16 cellular contexts compared by ENCODE assay signal in genomic region chr5:33195431-33196128, GRCh38.
DNase-seq lines count a peak whose midpoint lies in the region; ATAC-seq, FAIRE-seq and TF ChIP-seq lines count a peak whose summit lies in the region.
"Had no signal": no experiment of that assay in that cellular context is flagged by ENCODE, and none has a peak within 500 bp of the region (broad histone marks: within the 10 kb centered on the region; RNA-seq: fewer than 3 reads in every experiment).

No MANE protein-coding gene starts in this region.

- H3K4me1 ChIP-seq in PC-3 (ENCODE audit: insufficient read depth, low read length) = peaks cover 23% of the 10 kb centered on the region
- no peaks in the 10 kb centered on the region for H3K4me1 ChIP-seq in endothelial cell of umbilical vein (ENCODE audit: control insufficient read depth, extremely low read depth, insufficient read depth, low read length)
- no peaks in the 10 kb centered on the region for H3K4me1 ChIP-seq in testis

- H3K27me3 ChIP-seq in PC-3 (ENCODE audit: low read length) = no peaks in the 10 kb centered on the region
- no peaks in the 10 kb centered on the region for H3K27me3 ChIP-seq in endothelial cell of umbilical vein (ENCODE audit: control insufficient read depth in 2 of 2, insufficient read depth in 2 of 2, low read length in 2 of 2)
- H3K27me3 ChIP-seq in testis = no peaks in the 10 kb centered on the region
- H3K27me3 ChIP-seq: ovary had no signal

- peak overlapping the region; percentile 21 for H3K27ac ChIP-seq in PC-3 (ENCODE audit: low read length)
- H3K27ac ChIP-seq in endothelial cell of umbilical vein (ENCODE audit: insufficient read depth, low read depth, low read length) = no peak overlapping the region
- H3K27ac ChIP-seq in testis = no peak overlapping the region
- H3K27ac ChIP-seq: ovary, thoracic aorta, VCaP had no signal

- TF ChIP-seq POLR2A in endothelial cell of umbilical vein (IDR thresholded peaks at IDR 0.05; ENCODE audit: low read depth, low read length) (no peak), testis (IDR thresholded peaks at IDR 0.05) (no peak)

- intact Hi-C loops in PC-3 (cut with micrococcal nuclease) = loop anchor here (5.0 kb wide), 1 partner anchor 217 kb away; no protein-coding TSS in a partner anchor
- intact Hi-C loops in endothelial cell of umbilical vein (cut with micrococcal nuclease) = no loop called here
- intact Hi-C loops in testis (cut with DNase I; ENCODE audit: low total_unique reads) = no loop called here

- H3K9me1 ChIP-seq in endothelial cell of umbilical vein (replicated peaks; ENCODE audit: control insufficient read depth, extremely low read depth, insufficient read depth, low read length) = no peaks in the 10 kb centered on the region

- no peaks in the 10 kb centered on the region for H3K36me3 ChIP-seq in PC-3 (ENCODE audit: low read depth, low read length)
- H3K36me3 ChIP-seq in endothelial cell of umbilical vein (ENCODE audit: control insufficient read depth in 2 of 2, extremely low read depth in 1 of 2, insufficient read depth in 2 of 2, low read length in 2 of 2) = no peaks in the 10 kb centered on the region
- H3K36me3 ChIP-seq in testis (ENCODE audit: low read depth, missing control alignments) = no peaks in the 10 kb centered on the region
- H3K36me3 ChIP-seq: ovary, thoracic aorta had no signal

- DNase-seq in AG10803 (ENCODE audit: low read depth) = peak; percentile 89
- DNase-seq in PC-3 = peak; percentile 70
- DNase-seq in endothelial cell of umbilical vein (ENCODE audit: low read depth, low spot score) = peak; percentile 27
- peak; percentile 60 for DNase-seq in non-pigmented ciliary epithelial cell (ENCODE audit: low read depth)
- no peak for DNase-seq in stimulated activated naive CD4-positive, alpha-beta T cell treated with Interleukin-2 at 50 U/mL for 16 hours (lab: John Stamatoyannopoulos, UW)
- no peak for DNase-seq in NCI-H146 treated with DMSO at 0.1 percent for 48 hours (lab: John Stamatoyannopoulos, UW; ENCODE audit: unreplicated experiment)
- DNase-seq in central memory CD4-positive, alpha-beta T cell = no peak
- DNase-seq in testis = no peak
- DNase-seq: C1 segment of cervical spinal cord, caudate nucleus, DMS79, NCI-H1092 treated with DMSO at 0.1 percent for 48 hours, ovary had no signal

- no peak overlapping the region for H3K4me3 ChIP-seq in AG10803 (ENCODE audit: low read length)
- peak overlapping the region; percentile 23 for H3K4me3 ChIP-seq in PC-3 (ENCODE audit: low read length)
- H3K4me3 ChIP-seq in endothelial cell of umbilical vein (replicated peaks in 1 of 3; ENCODE audit: insufficient read depth in 1 of 3, low read depth in 1 of 3, low read length in 3 of 3) = no peak overlapping the region
- H3K4me3 ChIP-seq in testis = no peak overlapping the region
- H3K4me3 ChIP-seq: GM12878, ovary, thoracic aorta had no signal

- CTCF ChIA-PET in PC-3 (lab: Charles Lee) (no interaction called here), endothelial cell of umbilical vein (lab: Charles Lee) (no interaction called here)

- peak; percentile 85 for ATAC-seq in PC-3
- ATAC-seq: GM12878 had no signal

- H3K9me3 ChIP-seq in PC-3 (ENCODE audit: low read length) = no peaks in the 10 kb centered on the region
- H3K9me3 ChIP-seq in endothelial cell of umbilical vein (replicated peaks; ENCODE audit: control insufficient read depth, insufficient read depth, low read length) = no peaks in the 10 kb centered on the region
- H3K9me3 ChIP-seq in testis = no peaks in the 10 kb centered on the region
- H3K9me3 ChIP-seq: ovary, thoracic aorta had no signal

- H3K9ac ChIP-seq in PC-3 (ENCODE audit: low read length) (no peak overlapping the region), endothelial cell of umbilical vein (replicated peaks; ENCODE audit: extremely low read depth, insufficient read depth, low read length) (no peak overlapping the region)

- H4K20me1 ChIP-seq in PC-3 (ENCODE audit: low read length) (no peaks in the 10 kb centered on the region), endothelial cell of umbilical vein (replicated peaks; ENCODE audit: control insufficient read depth, extremely low read depth, insufficient read depth, low read length) (no peaks in the 10 kb centered on the region)

- H3K9me2 ChIP-seq in PC-3 (replicated peaks; ENCODE audit: low read length) = no peaks in the 10 kb centered on the region

- dilution Hi-C loops in endothelial cell of umbilical vein (cut with MboI; ENCODE audit: extremely low pct_ligation_motif_present, low sequenced_read_pairs) = no loop called here

- peak overlapping the region; percentile 70 for H3K4me2 ChIP-seq in PC-3 (ENCODE audit: low read length)
- no peak overlapping the region for H3K4me2 ChIP-seq in endothelial cell of umbilical vein (ENCODE audit: insufficient read depth, low read length)

- POLR2A ChIA-PET in PC-3 (lab: Charles Lee; ENCODE audit: unreplicated experiment) (no interaction called here), endothelial cell of umbilical vein (lab: Charles Lee) (no interaction called here)

- no peak for TF ChIP-seq CTCF in AG10803 (conservative IDR thresholded peaks at IDR 0.05; ENCODE audit: low read length)
- TF ChIP-seq CTCF in PC-3 (conservative IDR thresholded peaks at IDR 0.05; ENCODE audit: low read depth, low read length) = no peak
- no peak for TF ChIP-seq CTCF in endothelial cell of umbilical vein (IDR thresholded peaks at IDR 0.05; ENCODE audit: extremely low read depth in 1 of 2, insufficient read depth in 1 of 2, low read depth in 1 of 2, low read length in 2 of 2)
- TF ChIP-seq CTCF in testis (IDR thresholded peaks at IDR 0.05) = no peak

- 70 to 82% methylated on average over 3 of the region's 3 CpGs for WGBS in testis, 2 donors

- FAIRE-seq in endothelial cell of umbilical vein (lab: Jason Lieb, UNC) = no peak
- FAIRE-seq: GM12878 had no signal

- BruUV-seq in PC-3 (replicated peaks; lab: Mats Ljungman, UMichigan) = no TSS peak
- BruUV-seq in endothelial cell of umbilical vein (replicated peaks; lab: Mats Ljungman, UMichigan) = no TSS peak

- H2AFZ ChIP-seq in PC-3 (ENCODE audit: low read length) = peak overlapping the region; percentile 63
- H2AFZ ChIP-seq in endothelial cell of umbilical vein (ENCODE audit: low read depth, low read length) = no peak overlapping the region

- H3K79me2 ChIP-seq in PC-3 (ENCODE audit: low read length) = no peaks in the 10 kb centered on the region
- no peaks in the 10 kb centered on the region for H3K79me2 ChIP-seq in endothelial cell of umbilical vein (ENCODE audit: control insufficient read depth, insufficient read depth, low read length)

- H3F3A ChIP-seq in PC-3 (ENCODE audit: low read length, unreplicated experiment) = peaks cover 5% of the 10 kb centered on the region

TF ChIP-seq in endothelial cell of umbilical vein, 7 proteins besides CTCF, POLR2A, EP300 and RAD21:
- TF ChIP-seq POLR2AphosphoS5 (IDR thresholded peaks at IDR 0.05; ENCODE audit: insufficient read depth, low read depth, low read length) (no peak), MYC (IDR thresholded peaks at IDR 0.05; ENCODE audit: low read depth, low read length) (no peak), FOS (IDR thresholded peaks at IDR 0.05; ENCODE audit: borderline replicate concordance, insufficient read depth, low read length) (no peak), GATA2 (IDR thresholded peaks at IDR 0.05; ENCODE audit: insufficient read depth, insufficient read length, low read depth, low read length) (no peak), EZH2 (IDR thresholded peaks at IDR 0.05; ENCODE audit: borderline replicate concordance, low read depth, low read length, severe bottlenecking) (no peak), JUN (IDR thresholded peaks at IDR 0.05; ENCODE audit: borderline replicate concordance, insufficient read depth, insufficient read length, low read depth) (no peak)

Comparison
In these comparisons a context has a peak if more than half of its experiments do, and no peak if none do; other contexts are left out.
1. DNase-seq: peak in AG10803 (single experiment), PC-3 (single experiment), endothelial cell of umbilical vein (single experiment) and non-pigmented ciliary epithelial cell (single experiment); none in stimulated activated naive CD4-positive, alpha-beta T cell treated with Interleukin-2 at 50 U/mL for 16 hours (single experiment), NCI-H146 treated with DMSO at 0.1 percent for 48 hours (single experiment), central memory CD4-positive, alpha-beta T cell (single experiment) and testis (single experiment).